8 cellular contexts compared by ENCODE assay signal in the genomic region with DNA sequence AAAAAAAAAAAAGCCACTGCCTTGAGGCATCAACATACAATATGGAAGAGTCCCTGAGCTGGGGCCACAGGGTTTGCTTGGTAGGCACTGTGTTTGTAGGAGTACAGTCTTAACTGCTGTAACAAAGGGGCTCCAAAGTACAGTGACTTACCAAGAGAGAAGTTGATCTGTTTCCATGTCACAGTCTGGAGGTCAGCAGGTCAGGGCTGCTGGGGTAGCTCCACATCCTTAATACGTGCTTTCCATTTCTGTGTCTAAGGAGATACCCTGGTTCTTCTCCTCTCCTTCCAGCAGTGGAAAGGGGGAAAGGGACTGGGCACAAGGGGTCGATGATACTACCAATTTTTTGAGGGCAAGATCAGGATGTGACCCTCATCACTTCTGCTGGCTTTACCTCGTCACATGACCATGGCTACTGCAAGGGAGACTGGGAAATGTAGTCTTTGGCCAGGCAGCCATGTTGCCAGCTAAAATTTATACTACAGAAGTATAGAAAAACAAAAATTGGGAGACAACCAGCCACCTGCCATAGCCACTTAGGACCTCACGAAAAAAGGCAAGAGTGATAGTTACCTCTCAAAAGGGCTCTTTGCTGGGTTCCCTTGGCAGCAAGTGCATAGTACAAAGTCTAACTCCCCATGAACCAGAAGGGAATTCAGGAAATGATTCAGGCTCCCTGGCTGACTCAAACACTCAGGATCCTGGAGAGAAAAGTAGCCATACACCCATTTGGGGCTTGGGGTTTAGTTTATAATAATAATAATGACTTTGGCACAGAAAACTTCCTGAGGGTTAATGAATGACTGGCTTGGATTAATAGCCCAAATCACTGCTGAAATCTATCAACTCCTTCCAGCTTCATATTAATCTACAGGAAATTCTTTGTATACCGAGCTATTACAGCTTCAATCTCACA. TPM values are rescaled to one million over a fixed set of nuclear protein-coding genes. Genes with fewer than 3 reads are reported as not detected.
DNase-seq lines count a peak whose midpoint lies in the region; ATAC-seq, FAIRE-seq and TF ChIP-seq lines count a peak whose summit lies in the region.

No MANE protein-coding gene starts in this region.

- H3K9me3 ChIP-seq in lower lobe of right lung: no peaks in the 10 kb centered on the region

- intact Hi-C loops in lower lobe of right lung (cut with DNase I): no loop called here

- no peak for TF ChIP-seq POLR2A in NB4 (IDR thresholded peaks at IDR 0.05; ENCODE audit: extremely low read depth, insufficient read length)

- DNase-seq in GM19239 (ENCODE audit: insufficient read length, low spot score) (no peak), NB4 (ENCODE audit: low read depth) (peak; percentile 27), cerebellar cortex (ENCODE audit: low spot score) (peak; percentile 54), lower lobe of right lung (no peak), D721Med (ENCODE audit: insufficient read length, low spot score) (no peak), NCI-H524 treated with DMSO at 0.1 percent for 48 hours (lab: John Stamatoyannopoulos, UW) (no peak), NOMO-1 (lab: John Stamatoyannopoulos, UW; ENCODE audit: unreplicated experiment in 2 of 2) (no peak)

- no peaks in the 10 kb centered on the region for H3K27me3 ChIP-seq in lower lobe of right lung (ENCODE audit: low read depth)

- H3K27ac ChIP-seq in lower lobe of right lung: no peak overlapping the region

- peaks cover 10% of the 10 kb centered on the region for H3K4me1 ChIP-seq in lower lobe of right lung

- FAIRE-seq in GM19239 (lab: Jason Lieb, UNC) (peak; percentile 26), D721Med (lab: Jason Lieb, UNC) (no peak)

- no peaks in the 10 kb centered on the region for H3K36me3 ChIP-seq in lower lobe of right lung

- ATAC-seq in lower lobe of right lung: peak; percentile 46
- no peak for ATAC-seq in GM18870 (IDR thresholded peaks at IDR 0.05; ENCODE audit: unreplicated experiment)

- TF ChIP-seq CTCF in NB4 (IDR thresholded peaks at IDR 0.05; ENCODE audit: low read depth, low read length) (no peak), lower lobe of right lung (IDR thresholded peaks at IDR 0.05) (no peak), D721Med (IDR thresholded peaks at IDR 0.05; ENCODE audit: insufficient read depth, missing control alignments) (no peak)

- H3K4me3 ChIP-seq in NB4 (ENCODE audit: low read depth, low read length) (no peak overlapping the region), lower lobe of right lung (no peak overlapping the region)

RNA-seq across cellular contexts. Expression of a gene that starts 52.7 kb away (rescaled TPM):
- 100 TPM for total RNA-seq in lower lobe of right lung

Comparison
In these comparisons a context has a peak if more than half of its experiments do, and no peak if none do; other contexts are left out.
1. DNase-seq: peak in NB4 (single experiment) and cerebellar cortex (single experiment); none in GM19239 (single experiment), lower lobe of right lung (single experiment), D721Med (single experiment), NCI-H524 treated with DMSO at 0.1 percent for 48 hours (single experiment) and NOMO-1 (0 of 2).